ENCODE assay signal across 1 cellular context in the genomic region with DNA sequence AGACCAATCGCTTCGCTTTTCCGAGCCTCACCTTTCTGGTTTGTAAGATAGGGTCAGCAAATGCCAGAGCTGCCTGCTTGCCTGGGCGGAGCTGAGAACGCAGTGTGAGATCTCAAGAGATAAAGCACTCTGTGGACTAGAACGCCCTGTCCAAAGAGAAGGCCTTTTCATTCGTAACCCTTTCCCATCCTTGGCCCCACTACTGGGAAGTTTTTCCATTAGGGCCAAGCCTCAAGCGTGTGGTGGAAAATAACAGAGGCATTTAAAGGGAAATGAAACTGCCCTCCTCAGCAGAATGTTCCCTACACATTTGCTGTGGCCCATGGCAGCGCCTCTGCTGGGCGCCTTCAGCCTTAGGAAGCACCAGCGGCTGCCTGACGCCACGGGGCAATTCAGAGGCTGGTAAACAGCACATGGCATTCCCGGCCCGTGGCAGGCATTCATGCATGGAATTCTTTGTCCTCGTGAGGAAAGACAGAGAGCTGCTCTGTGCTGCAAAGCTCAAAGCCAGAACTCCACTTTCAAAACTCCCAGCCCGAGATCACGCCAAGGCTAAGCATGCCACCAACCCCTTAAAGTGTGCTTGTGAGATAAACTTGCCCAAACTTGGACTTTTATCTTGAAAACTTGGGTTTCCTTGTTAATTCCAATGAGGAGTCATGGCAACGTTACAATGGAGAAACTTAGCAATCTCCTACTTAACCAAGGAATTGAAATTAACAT.
TF ChIP-seq lines count a peak whose summit lies in the region.

No MANE protein-coding gene starts in this region.

TF ChIP-seq in WTC11, 78 proteins besides CTCF, POLR2A, EP300 and RAD21 (continued from another document):
- TF ChIP-seq, protein P1, sequence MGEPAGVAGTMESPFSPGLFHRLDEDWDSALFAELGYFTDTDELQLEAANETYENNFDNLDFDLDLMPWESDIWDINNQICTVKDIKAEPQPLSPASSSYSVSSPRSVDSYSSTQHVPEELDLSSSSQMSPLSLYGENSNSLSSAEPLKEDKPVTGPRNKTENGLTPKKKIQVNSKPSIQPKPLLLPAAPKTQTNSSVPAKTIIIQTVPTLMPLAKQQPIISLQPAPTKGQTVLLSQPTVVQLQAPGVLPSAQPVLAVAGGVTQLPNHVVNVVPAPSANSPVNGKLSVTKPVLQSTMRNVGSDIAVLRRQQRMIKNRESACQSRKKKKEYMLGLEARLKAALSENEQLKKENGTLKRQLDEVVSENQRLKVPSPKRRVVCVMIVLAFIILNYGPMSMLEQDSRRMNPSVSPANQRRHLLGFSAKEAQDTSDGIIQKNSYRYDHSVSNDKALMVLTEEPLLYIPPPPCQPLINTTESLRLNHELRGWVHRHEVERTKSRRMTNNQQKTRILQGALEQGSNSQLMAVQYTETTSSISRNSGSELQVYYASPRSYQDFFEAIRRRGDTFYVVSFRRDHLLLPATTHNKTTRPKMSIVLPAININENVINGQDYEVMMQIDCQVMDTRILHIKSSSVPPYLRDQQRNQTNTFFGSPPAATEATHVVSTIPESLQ (CRISPR knock-in tag; IDR thresholded peaks at IDR 0.05) = no peak
- TF ChIP-seq ZNF416 (CRISPR knock-in tag; IDR thresholded peaks at IDR 0.05) (no peak), ZBTB21 (CRISPR knock-in tag; IDR thresholded peaks at IDR 0.05; ENCODE audit: borderline replicate concordance) (no peak), ZNF263 (CRISPR knock-in tag; IDR thresholded peaks at IDR 0.05; ENCODE audit: low read depth) (no peak)
